18 cellular contexts compared by ENCODE assay signal in the genomic region with DNA sequence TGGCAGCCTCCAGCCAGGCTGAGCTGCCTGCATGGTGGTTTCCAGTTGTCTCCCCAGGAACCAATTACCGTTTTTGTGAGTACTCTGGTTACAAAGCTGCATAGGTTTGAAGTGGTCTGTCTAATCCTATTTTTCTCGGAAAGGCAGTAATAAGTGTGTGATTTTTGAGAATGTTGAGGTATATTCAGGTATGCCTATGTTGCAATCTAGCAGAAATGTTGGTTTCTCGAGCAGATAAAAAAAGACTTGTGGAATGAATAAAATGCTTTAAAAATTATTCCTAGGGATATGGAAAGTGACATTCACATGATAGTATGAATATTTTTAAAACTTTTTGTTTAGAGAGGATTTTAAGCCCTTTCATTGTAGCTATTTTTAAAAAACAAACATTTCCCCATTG.
"Had no signal": no experiment of that assay in that cellular context is flagged by ENCODE, and none has a peak within 500 bp of the region (broad histone marks: within the 10 kb centered on the region; RNA-seq: fewer than 3 reads in every experiment).

No MANE protein-coding gene starts in this region.

- H3K36me3 Mint-ChIP-seq: stimulated activated naive B cell treated with anti-CD40 and anti-IgM and Interleukin-4, amounts not matched to agents 10 μg/mL and 1 μg/mL and 100 μg/mL, for 72 hours had no signal

- H3K4me1 ChIP-seq: adrenal gland, gastroesophageal sphincter, lower lobe of right lung, parathyroid adenoma, uterus had no signal

- H3K36me3 ChIP-seq: adrenal gland, brain microvascular endothelial cell, gastroesophageal sphincter, heart right ventricle, lower lobe of right lung, tibial artery, uterus had no signal

- H3K27me3 Mint-ChIP-seq: activated T-cell treated with anti-CD3 and anti-CD28 coated beads, Interleukin-2, amount 50 U/mL, for 24 hours had no signal

- H3K27ac Mint-ChIP-seq: activated T-cell treated with anti-CD3 and anti-CD28 coated beads, Interleukin-2, amount 50 U/mL, for 24 hours; endodermal cell; stimulated activated naive B cell treated with anti-CD40 and anti-IgM and Interleukin-4, amounts not matched to agents 10 μg/mL and 1 μg/mL and 100 μg/mL, for 72 hours had no signal

- H3K9me3 ChIP-seq: adrenal gland, gastroesophageal sphincter, heart right ventricle, lower lobe of right lung, tibial artery, uterus had no signal

- H3K27ac ChIP-seq: adrenal gland, brain microvascular endothelial cell, gastroesophageal sphincter, heart right ventricle, lower lobe of right lung, parathyroid adenoma, tibial artery, uterus, VCaP had no signal

- ATAC-seq: gastroesophageal sphincter; heart right ventricle; left cardiac atrium; lower lobe of right lung; stimulated activated naive B cell treated with anti-CD40 and anti-IgM and Interleukin-4, amounts not matched to agents 10 μg/mL and 1 μg/mL and 100 μg/mL, for 72 hours had no signal

- H3K4me1 Mint-ChIP-seq: endodermal cell; neural crest cell; stimulated activated naive B cell treated with anti-CD40 and anti-IgM and Interleukin-4, amounts not matched to agents 10 μg/mL and 1 μg/mL and 100 μg/mL, for 72 hours had no signal

- H3K9me3 Mint-ChIP-seq: endodermal cell had no signal

- H3K4me3 ChIP-seq: adrenal gland, gastroesophageal sphincter, heart right ventricle, lower lobe of right lung, tibial artery, uterus had no signal

- DNase-seq: activated CD4-positive, alpha-beta T cell treated with anti-CD3 and anti-CD28 coated beads, Interleukin-2, amount 50 U/mL, for 48 hours; activated naive CD4-positive, alpha-beta T cell treated with anti-CD3 and anti-CD28 coated beads, Interleukin-2, amount 50 U/mL, for 16 hours; activated T-cell treated with anti-CD3 and anti-CD28 coated beads, Interleukin-2, amount 50 U/mL, for 24 hours; adrenal gland; brain microvascular endothelial cell; endodermal cell; heart right ventricle; left cardiac atrium; lower lobe of right lung; stimulated activated CD4-positive, alpha-beta T cell treated with anti-CD3 and anti-CD28 coated beads, Interleukin-2, amount 100 ng/mL, for 48 hours; stimulated activated naive B cell treated with anti-CD40 and anti-IgM and Interleukin-4, amounts not matched to agents 10 μg/mL and 1 μg/mL and 100 μg/mL, for 72 hours; T-helper 1 cell; tibial artery; uterus had no signal

- H3K4me3 Mint-ChIP-seq: activated T-cell treated with anti-CD3 and anti-CD28 coated beads, Interleukin-2, amount 50 U/mL, for 24 hours; endodermal cell; neural crest cell; stimulated activated naive B cell treated with anti-CD40 and anti-IgM and Interleukin-4, amounts not matched to agents 10 μg/mL and 1 μg/mL and 100 μg/mL, for 72 hours had no signal

- H3K27me3 ChIP-seq: adrenal gland, brain microvascular endothelial cell, gastroesophageal sphincter, heart right ventricle, tibial artery, uterus had no signal
